ENCODE assay signal across 9 cellular contexts in the genomic region with DNA sequence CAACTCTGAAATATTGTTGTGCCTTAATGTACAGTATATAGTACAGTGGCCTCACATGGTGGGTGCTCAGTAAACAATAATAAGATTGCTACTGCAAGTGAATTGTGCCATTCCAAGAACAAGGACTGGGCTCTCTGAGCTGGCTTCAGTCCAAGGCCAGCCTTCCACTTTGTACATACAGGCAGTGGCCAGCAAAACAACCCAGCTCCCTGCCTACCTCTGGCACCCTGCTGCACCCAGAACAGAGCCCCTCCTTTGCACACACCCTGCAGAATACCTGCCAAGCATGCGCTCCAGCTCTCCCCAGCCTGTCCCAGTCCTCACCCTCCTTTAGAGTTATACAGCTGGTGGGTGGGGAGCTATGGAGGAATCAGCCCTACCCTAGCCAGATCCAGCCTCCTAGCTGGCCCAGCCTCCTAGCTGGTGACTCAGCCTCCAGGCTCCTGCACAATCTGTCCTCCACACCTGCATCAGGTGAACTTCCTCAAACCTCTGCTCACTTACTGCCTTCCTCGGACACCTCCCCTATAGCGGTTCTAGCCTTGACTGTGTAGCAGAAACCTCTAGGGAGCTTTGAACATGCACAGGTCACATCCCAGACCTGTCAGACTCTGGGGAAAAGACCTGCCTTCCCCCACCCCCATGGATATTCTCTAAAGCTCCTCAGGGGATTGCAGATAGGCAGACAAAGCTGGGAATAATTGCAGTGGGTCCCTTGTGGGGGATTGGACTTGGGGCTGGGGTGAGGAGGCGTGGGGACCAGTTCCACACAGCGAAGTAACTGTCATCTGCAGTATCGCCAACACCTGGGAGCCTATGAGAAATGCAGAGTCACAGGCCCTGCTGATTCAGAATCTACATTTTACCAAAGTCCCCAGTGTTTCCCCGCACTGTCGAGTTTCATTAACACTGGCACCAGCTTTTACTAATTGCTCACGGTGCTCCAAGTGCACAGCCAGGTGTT. TPM values are rescaled to one million over a fixed set of nuclear protein-coding genes. Genes with fewer than 3 reads are reported as not detected.
DNase-seq lines count a peak whose midpoint lies in the region; ATAC-seq, FAIRE-seq and TF ChIP-seq lines count a peak whose summit lies in the region.
"Had no signal": no experiment of that assay in that cellular context is flagged by ENCODE, and none has a peak within 500 bp of the region (broad histone marks: within the 10 kb centered on the region; RNA-seq: fewer than 3 reads in every experiment).

No MANE protein-coding gene starts in this region.

- no peak for DNase-seq in GM23248
- DNase-seq in NCI-H345 (lab: John Stamatoyannopoulos, UW): peak; percentile 89
- no peak for DNase-seq in H1 (ENCODE audit: low read depth in 1 of 2, low spot score in 2 of 2)
- DNase-seq in occipital lobe (lab: John Stamatoyannopoulos, UW): peak; percentile 35
- no peak for DNase-seq in middle frontal gyrus (ENCODE audit: extremely low spot score, low spot score)

- no peaks in the 10 kb centered on the region for H3F3A ChIP-seq in GM23248 (ENCODE audit: insufficient read depth)

- H2BK5ac ChIP-seq in H1 (ENCODE audit: low read depth, low read length): 0 out of 2 replicates have a peak overlapping the region, but pooled peaks have one; percentile 4

- POLR2A ChIA-PET in H1 (lab: Charles Lee; ENCODE audit: partially characterized antibody): interaction anchor here (0.8 to 9.3 kb wide), 11 partner anchors 9 to 164 kb away, joined by 3 to 69 read pairs (median 5); partner anchors contain the start of genes CIPC and ZDHHC22

- no peak overlapping the region for H3K56ac ChIP-seq in H1 (replicated peaks; ENCODE audit: insufficient read length, low read depth, low read length)

- H4K20me1 ChIP-seq in GM23248 (ENCODE audit: insufficient read depth): no peaks in the 10 kb centered on the region
- no peaks in the 10 kb centered on the region for H4K20me1 ChIP-seq in H1 (replicated peaks in 1 of 2; ENCODE audit: control insufficient read depth in 1 of 2, insufficient read depth in 2 of 2, low read length in 2 of 2)

- TF ChIP-seq EP300 in H1 (IDR thresholded peaks at IDR 0.05; ENCODE audit: borderline replicate concordance in 1 of 2, low read depth in 2 of 2, low read length in 2 of 2): no peak

- H2BK12ac ChIP-seq in H1 (ENCODE audit: low read depth, low read length): no peak overlapping the region; the same call in 1 of the 2 replicates

- in situ Hi-C loops in GM23248 (cut with MboI): no loop called here

- no peaks in the 10 kb centered on the region for H3K9me3 ChIP-seq in GM23248 (ENCODE audit: low read depth)
- H3K9me3 ChIP-seq in H1 (ENCODE audit: insufficient read depth in 2 of 2, low read depth in 1 of 2, low read length in 1 of 2): no peaks in the 10 kb centered on the region

- no peak overlapping the region for H2BK20ac ChIP-seq in H1 (ENCODE audit: low read length)

- H4K8ac ChIP-seq in H1 (ENCODE audit: extremely low read depth, insufficient read depth, low read length): no peak overlapping the region

- H3K27ac ChIP-seq in GM23248 (no peak overlapping the region), H1 (ENCODE audit: low read depth, low read length) (no peak overlapping the region)

- TF ChIP-seq CTCF in H1 (IDR thresholded peaks at IDR 0.05; ENCODE audit: control extremely low read depth in 1 of 3, insufficient read depth in 1 of 3, low read depth in 1 of 3, low read length in 3 of 3): no peak

- H3K14ac ChIP-seq in H1 (ENCODE audit: insufficient read length): no peak overlapping the region

- no peak overlapping the region for H4K91ac ChIP-seq in H1 (replicated peaks; ENCODE audit: insufficient read length, low read length)

- no peak overlapping the region for H2BK120ac ChIP-seq in H1 (replicated peaks; ENCODE audit: low read depth, low read length)

- no peak overlapping the region for H3K18ac ChIP-seq in H1 (ENCODE audit: extremely low read depth, low read length)

- ATAC-seq in HG02885 (IDR thresholded peaks at IDR 0.05; ENCODE audit: poor library complexity, unreplicated experiment) (no peak), HG02938 (IDR thresholded peaks at IDR 0.05; ENCODE audit: unreplicated experiment) (no peak), GM18907 (IDR thresholded peaks at IDR 0.05; ENCODE audit: unreplicated experiment) (no peak)

- CTCF ChIA-PET in H1 (lab: Charles Lee; ENCODE audit: partially characterized antibody): interaction anchor here (0.6 to 56.8 kb wide), 25 partner anchors 9 to 277 kb away, joined by 3 to 1490 read pairs (median 5); partner anchors contain the start of genes CIPC and ZDHHC22

- H2AK5ac ChIP-seq in H1 (ENCODE audit: low read depth, low read length): no peak overlapping the region

- TF ChIP-seq RAD21 in H1 (IDR thresholded peaks at IDR 0.05 in 1 of 2, conservative IDR thresholded peaks at IDR 0.05 in 1 of 2; ENCODE audit: low read depth in 2 of 2, low read length in 2 of 2): no peak

- H3K23ac ChIP-seq in H1 (ENCODE audit: insufficient read length): no peak overlapping the region

- H3K79me1 ChIP-seq in H1 (ENCODE audit: low read depth, low read length): no peaks in the 10 kb centered on the region

- H2BK15ac ChIP-seq in H1 (ENCODE audit: low read length): no peak overlapping the region

- TF ChIP-seq POLR2A in H1 (IDR thresholded peaks at IDR 0.05; ENCODE audit: control extremely low read depth in 1 of 2, low read depth in 2 of 2, low read length in 2 of 2): no peak

- H3K23me2 ChIP-seq in H1 (ENCODE audit: low read depth, low read length): peaks cover 8% of the 10 kb centered on the region

- H3K4me3 ChIP-seq in GM23248: peak overlapping the region; percentile 79; the same call in 1 of the 2 replicates
- H3K4me3 ChIP-seq in H1 (ENCODE audit: extremely low read depth in 1 of 4, insufficient read depth in 2 of 4, low read depth in 3 of 4, low read length in 4 of 4): peak overlapping the region; percentile 62 to 79 (median 68); a peak in 4 of 8 replicates

- H2AFZ ChIP-seq in GM23248 (no peak overlapping the region), H1 (ENCODE audit: low read length) (no peak overlapping the region)

- no peak overlapping the region for H3K4ac ChIP-seq in H1 (replicated peaks; ENCODE audit: insufficient read length, low read depth, low read length)

- H3K9me2 ChIP-seq in GM23248 (ENCODE audit: insufficient read depth): no peaks in the 10 kb centered on the region

- H3K27me3 ChIP-seq in GM23248 (replicated peaks; ENCODE audit: insufficient read depth) (peaks cover 11% of the 10 kb centered on the region), H1 (replicated peaks in 1 of 4; ENCODE audit: control insufficient read depth in 3 of 4, extremely low read depth in 1 of 4, insufficient read depth in 3 of 4, low read length in 3 of 4) (peaks cover 0 to 2% (median 0%) of the 10 kb centered on the region in 4 experiments; a peak in 1 of 7 replicates)

- H3K9ac ChIP-seq in GM23248: no peak overlapping the region
- H3K9ac ChIP-seq in H1 (replicated peaks in 1 of 4; ENCODE audit: extremely low read depth in 1 of 4, low read depth in 3 of 4, low read length in 3 of 4): no peak overlapping the region

- no peaks in the 10 kb centered on the region for H3K79me2 ChIP-seq in GM23248 (ENCODE audit: insufficient read depth)
- H3K79me2 ChIP-seq in H1 (ENCODE audit: control insufficient read depth in 1 of 2, insufficient read depth in 2 of 2, low read length in 2 of 2): no peaks in the 10 kb centered on the region

- H4K5ac ChIP-seq in H1 (ENCODE audit: insufficient read length, low read depth, low read length): no peak overlapping the region

- H3K36me3 ChIP-seq in GM23248 (ENCODE audit: low read depth) (no peaks in the 10 kb centered on the region), H1 (ENCODE audit: control insufficient read depth in 2 of 4, insufficient read depth in 4 of 4, low read length in 3 of 4) (no peaks in the 10 kb centered on the region)

- no peak for FAIRE-seq in H1 (lab: Jason Lieb, UNC)

- 69 to 77% methylated on average over 9 of the region's 9 CpGs for WGBS in GM23248 (ENCODE audit: low coverage in 1 of 2, low lambda C conversion rate in 2 of 2, missing lambda C conversion rate in 2 of 2), 2 experiments
- 75% methylated on average over 9 of the region's 9 CpGs; no CpG with 5 or more reads in 1 of the 2 experiments for WGBS in H1 (ENCODE audit: extremely low coverage in 1 of 2, insufficient coverage in 1 of 2, insufficient read length in 1 of 2, insufficient replicate concordance in 2 of 2, low coverage in 1 of 2, low lambda C conversion rate in 2 of 2, missing lambda C conversion rate in 1 of 2), 2 experiments

- no peaks in the 10 kb centered on the region for H3K4me1 ChIP-seq in GM23248 (ENCODE audit: insufficient read depth)
- H3K4me1 ChIP-seq in H1 (replicated peaks in 1 of 4; ENCODE audit: control insufficient read depth in 3 of 4, insufficient read depth in 4 of 4, low read length in 3 of 4): peaks cover 20 to 36% (median 24%) of the 10 kb centered on the region in 4 experiments

- H3K4me2 ChIP-seq in GM23248 (ENCODE audit: unreplicated experiment) (no peak overlapping the region), H1 (ENCODE audit: insufficient read depth in 1 of 2, low read depth in 2 of 2, low read length in 2 of 2) (peak overlapping the region; percentile 83 to 88)

RNA-seq across cellular contexts. Expression of gene ZDHHC22, which starts 17.9 kb away (rescaled TPM):
- total RNA-seq in GM23248 (2014; rRNA removed; shearing (Covaris generic)): not detected in 2 replicates
- polyA plus RNA-seq in GM23248 (2016; fragmentation: Nextera tagmentation; extraction: Ambion mirVana): not detected in 2 replicates
- total RNA-seq in H1 (2021; fragmentation: NEBNext Ultra II Directional; extraction: Animal tissue kit (Norgen Biotek cat#: 25700)): 55.2 and 59.3 TPM in 2 replicates
- 23.8 and 30.7 TPM in 2 replicates for polyA plus RNA-seq in H1 (2011; rRNA removed)
- 20.3 TPM for polyA plus RNA-seq in H1 (2011; cell fraction: cytosol; rRNA removed)
- polyA plus RNA-seq in H1 (2011; cell fraction: nucleus; rRNA removed): 28.0 TPM
- polyA plus RNA-seq in H1 (2012, experiment 1 of 2): 45.5 to 55.8 TPM (median 50.5 TPM) in 4 replicates
- polyA plus RNA-seq in H1 (2012, experiment 2 of 2): 46.2 TPM
- polyA plus RNA-seq in H1 (2013, experiment 1 of 2): 62.0 TPM
- polyA plus RNA-seq in H1 (2013, experiment 2 of 2): 72.6 TPM
- 23.4 and 26.4 TPM in 2 replicates for polyA minus RNA-seq in H1 (2011; rRNA and poly(A)+ RNA removed)
- 10.2 TPM for polyA minus RNA-seq in H1 (2011; cell fraction: cytosol; rRNA and poly(A)+ RNA removed)
- polyA minus RNA-seq in H1 (2011; cell fraction: nucleus; rRNA and poly(A)+ RNA removed): 11.5 TPM
- total RNA-seq in occipital lobe: 12.0 TPM

RNA-seq across cellular contexts. Expression of gene CIPC, which starts 25.6 kb away (rescaled TPM):
- total RNA-seq in GM23248 (2014; rRNA removed; shearing (Covaris generic)): 10.8 and 14.4 TPM in 2 replicates
- polyA plus RNA-seq in GM23248 (2016; fragmentation: Nextera tagmentation; extraction: Ambion mirVana) (5.5 and 5.6 TPM in 2 replicates), H1 (2011; rRNA removed) (13.3 and 13.9 TPM in 2 replicates)
- 31.7 and 32.7 TPM in 2 replicates for total RNA-seq in H1 (2021; fragmentation: NEBNext Ultra II Directional; extraction: Animal tissue kit (Norgen Biotek cat#: 25700))
- polyA plus RNA-seq in H1 (2011; cell fraction: cytosol; rRNA removed): 19.8 TPM
- 14.3 TPM for polyA plus RNA-seq in H1 (2011; cell fraction: nucleus; rRNA removed)
- polyA plus RNA-seq in H1 (2012, experiment 1 of 2): 12.0 to 17.1 TPM (median 16.7 TPM) in 4 replicates
- polyA plus RNA-seq in H1 (2012, experiment 2 of 2): 2.0 TPM
- 15.9 TPM for polyA plus RNA-seq in H1 (2013, experiment 1 of 2)
- polyA plus RNA-seq in H1 (2013, experiment 2 of 2): 15.4 TPM
- polyA minus RNA-seq in H1 (2011; rRNA and poly(A)+ RNA removed): 41.1 and 42.1 TPM in 2 replicates
- 17.5 TPM for polyA minus RNA-seq in H1 (2011; cell fraction: cytosol; rRNA and poly(A)+ RNA removed)
- polyA minus RNA-seq in H1 (2011; cell fraction: nucleus; rRNA and poly(A)+ RNA removed): 15.8 TPM
- total RNA-seq in occipital lobe: 44.5 TPM

RNA-seq across cellular contexts. Expression of gene TMEM63C, which starts 57.9 kb away (rescaled TPM):
- total RNA-seq in GM23248 (2014; rRNA removed; shearing (Covaris generic)): not detected in 2 replicates
- polyA plus RNA-seq in GM23248 (2016; fragmentation: Nextera tagmentation; extraction: Ambion mirVana) (not detected in 2 replicates), H1 (2011; rRNA removed) (3.0 and 3.7 TPM in 2 replicates)
- 7.0 and 7.6 TPM in 2 replicates for total RNA-seq in H1 (2021; fragmentation: NEBNext Ultra II Directional; extraction: Animal tissue kit (Norgen Biotek cat#: 25700))
- 3.6 TPM for polyA plus RNA-seq in H1 (2011; cell fraction: cytosol; rRNA removed)
- 7.8 TPM for polyA plus RNA-seq in H1 (2011; cell fraction: nucleus; rRNA removed)
- polyA plus RNA-seq in H1 (2012, experiment 1 of 2): 4.5 to 6.5 TPM (median 5.4 TPM) in 4 replicates
- 2.4 TPM for polyA plus RNA-seq in H1 (2012, experiment 2 of 2)
- polyA plus RNA-seq in H1 (2013, experiment 1 of 2): 7.3 TPM
- 6.9 TPM for polyA plus RNA-seq in H1 (2013, experiment 2 of 2)
- 6.0 and 7.1 TPM in 2 replicates for polyA minus RNA-seq in H1 (2011; rRNA and poly(A)+ RNA removed)
- 4.5 TPM for polyA minus RNA-seq in H1 (2011; cell fraction: cytosol; rRNA and poly(A)+ RNA removed)
- polyA minus RNA-seq in H1 (2011; cell fraction: nucleus; rRNA and poly(A)+ RNA removed): 7.2 TPM
- 10.8 TPM for total RNA-seq in occipital lobe
- total RNA-seq: endothelial cell of umbilical vein had no signal
- polyA plus RNA-seq: endothelial cell of umbilical vein had no signal

Comparison
In these comparisons a context has a peak if more than half of its experiments do, and no peak if none do; other contexts are left out.
1. DNase-seq: peak in NCI-H345 (single experiment) and occipital lobe (single experiment); none in GM23248 (single experiment), H1 (0 of 2) and middle frontal gyrus (single experiment).
2. RNA of gene ZDHHC22, which starts 17.9 kb away (total RNA-seq): 55.2 to 59.3 TPM in H1 and 12.0 TPM in occipital lobe (single experiment); not detected in GM23248; every median in the first group is over 10 times any median in the second.